ENCODE assay signal across 13 cellular contexts in genomic region chr11:119905162-119905561, GRCh38.
DNase-seq lines count a peak whose midpoint lies in the region; ATAC-seq and TF ChIP-seq lines count a peak whose summit lies in the region.
"Had no signal": no experiment of that assay in that cellular context is flagged by ENCODE, and none has a peak within 500 bp of the region (broad histone marks: within the 10 kb centered on the region; RNA-seq: fewer than 3 reads in every experiment).

No MANE protein-coding gene starts in this region.

- H3K4me1 ChIP-seq in Peyer's patch (peaks cover 0 to 29% (median 5%) of the 10 kb centered on the region in 4 donors), mucosa of descending colon (ENCODE audit: low read depth) (peaks cover 45% of the 10 kb centered on the region), thyroid gland (no peaks in the 10 kb centered on the region)

- intact Hi-C loops in mucosa of descending colon (cut with DNase I, micrococcal nuclease): no loop called here
- intact Hi-C loops in thyroid gland (cut with DNase I): no loop called here

- 59 to 66% methylated on average over 4 of the region's 4 CpGs for WGBS in thyroid gland, 2 donors

- H3K27ac ChIP-seq in Peyer's patch: peak overlapping the region in 3 of 4 donors; percentile 43 to 78 (median 44)
- H3K27ac ChIP-seq in thyroid gland: no peak overlapping the region
- H3K27ac ChIP-seq: BLaER1, PC-9 had no signal

- H3K36me3 ChIP-seq in Peyer's patch (no peaks in the 10 kb centered on the region), mucosa of descending colon (ENCODE audit: low read depth) (no peaks in the 10 kb centered on the region), thyroid gland (no peaks in the 10 kb centered on the region)
- H3K36me3 ChIP-seq: BLaER1 had no signal

- DNase-seq in DMS79 treated with DMSO at 0.1 percent for 48 hours (lab: John Stamatoyannopoulos, UW): peak; percentile 29
- no peak for DNase-seq in Peyer's patch
- DNase-seq in mucosa of descending colon: peak in 2 of 3 donors; percentile 57 to 75
- peak; percentile 30 to 61 for DNase-seq in thyroid gland
- DNase-seq: Calu3; CD4-positive, alpha-beta memory T cell; NCI-H1417 treated with DMSO at 0.1 percent for 48 hours; NCI-H2029; PC-9 had no signal

- ATAC-seq in mucosa of descending colon (peak; percentile 16), GM21723 (IDR thresholded peaks at IDR 0.05; ENCODE audit: unreplicated experiment) (no peak), GM19351 (IDR thresholded peaks at IDR 0.05; ENCODE audit: unreplicated experiment) (no peak), HG03025 (IDR thresholded peaks at IDR 0.05; ENCODE audit: low FRiP score, unreplicated experiment) (no peak)

- no peak overlapping the region for H3K4me3 ChIP-seq in Peyer's patch
- H3K4me3 ChIP-seq in mucosa of descending colon: no peak overlapping the region
- no peak overlapping the region for H3K4me3 ChIP-seq in thyroid gland (replicated peaks in 1 of 3)
- H3K4me3 ChIP-seq: BLaER1, PC-9 had no signal

- no peak for TF ChIP-seq CTCF in Peyer's patch (IDR thresholded peaks at IDR 0.05)
- no peak for TF ChIP-seq CTCF in mucosa of descending colon (IDR thresholded peaks at IDR 0.05)
- TF ChIP-seq CTCF in thyroid gland (IDR thresholded peaks at IDR 0.05): no peak

- H3K27me3 ChIP-seq in Peyer's patch (no peaks in the 10 kb centered on the region), thyroid gland (no peaks in the 10 kb centered on the region)
- H3K27me3 ChIP-seq: BLaER1 had no signal

- TF ChIP-seq POLR2A in Peyer's patch (IDR thresholded peaks at IDR 0.05): no peak
- no peak for TF ChIP-seq POLR2A in thyroid gland (IDR thresholded peaks at IDR 0.05)

- no peaks in the 10 kb centered on the region for H3K9me3 ChIP-seq in Peyer's patch
- no peaks in the 10 kb centered on the region for H3K9me3 ChIP-seq in mucosa of descending colon
- H3K9me3 ChIP-seq in thyroid gland: no peaks in the 10 kb centered on the region
- H3K9me3 ChIP-seq: BLaER1 had no signal

Comparison
In these comparisons a context has a peak if more than half of its experiments do, and no peak if none do; other contexts are left out.
1. DNase-seq: peak in DMS79 treated with DMSO at 0.1 percent for 48 hours (single experiment), mucosa of descending colon (2 of 3) and thyroid gland (2 of 2); none in Peyer's patch (0 of 3).
2. H3K27ac ChIP-seq: peak in Peyer's patch (3 of 4); none in thyroid gland (0 of 3).